Comparison of ENCODE assay signal across 9 cellular contexts in genomic region chr6:1336246-1336843, GRCh38. TPM values are rescaled to one million over a fixed set of nuclear protein-coding genes. Genes with fewer than 3 reads are reported as not detected.
DNase-seq lines count a peak whose midpoint lies in the region; ATAC-seq and TF ChIP-seq lines count a peak whose summit lies in the region.
"Had no signal": no experiment of that assay in that cellular context is flagged by ENCODE, and none has a peak within 500 bp of the region (broad histone marks: within the 10 kb centered on the region; RNA-seq: fewer than 3 reads in every experiment).

No MANE protein-coding gene starts in this region.

- WGBS in right lobe of liver (ENCODE audit: insufficient coverage, low coverage, low lambda C conversion rate, missing lambda C conversion rate), result 76% methylated on average over 5 of the region's 5 CpGs

- H3K4me3 Mint-ChIP-seq in brain (no peak overlapping the region), glutamatergic neuron (ENCODE audit: unreplicated experiment) (no peak overlapping the region)

- H3K36me3 ChIP-seq in right lobe of liver, result no peaks in the 10 kb centered on the region

- intact Hi-C loops in right lobe of liver (cut with DNase I), result no loop called here

- peak; percentile 24 to 47 for TF ChIP-seq CTCF in brain (conservative IDR thresholded peaks at IDR 0.05)
- peak; percentile 37 to 80 (median 56) for TF ChIP-seq CTCF in right lobe of liver (IDR thresholded peaks at IDR 0.05)
- TF ChIP-seq CTCF in glutamatergic neuron (IDR thresholded peaks at IDR 0.05; ENCODE audit: partially characterized antibody, unreplicated experiment), result no peak

- peak; percentile 75 to 92 (median 86) for ATAC-seq in right lobe of liver
- no peak for ATAC-seq in HG03442 (IDR thresholded peaks at IDR 0.05; ENCODE audit: unreplicated experiment)

- H3K9me3 Mint-ChIP-seq in brain, result peaks cover 0 to 3% (median under 1%) of the 10 kb centered on the region in 5 experiments
- H3K9me3 Mint-ChIP-seq in glutamatergic neuron (ENCODE audit: unreplicated experiment), result no peaks in the 10 kb centered on the region

- H3K4me1 Mint-ChIP-seq in brain, result peaks cover 7% of the 10 kb centered on the region
- H3K4me1 Mint-ChIP-seq in glutamatergic neuron (ENCODE audit: low read depth, unreplicated experiment), result no peaks in the 10 kb centered on the region

- H3K27me3 Mint-ChIP-seq in brain, result peaks cover 15% of the 10 kb centered on the region
- peaks cover 3% of the 10 kb centered on the region for H3K27me3 Mint-ChIP-seq in glutamatergic neuron (ENCODE audit: unreplicated experiment)

- H3K4me3 ChIP-seq in right lobe of liver, result no peak overlapping the region

- DNase-seq in AML-193 (lab: John Stamatoyannopoulos, UW) (peak; percentile 26 to 28), HT-29 (ENCODE audit: low spot score) (peak; percentile 96), right lobe of liver (peak in 2 of 3 donors; percentile 48 to 74), glutamatergic neuron (no peak), NCI-H2196 treated with DMSO at 0.1 percent for 48 hours (lab: John Stamatoyannopoulos, UW; ENCODE audit: unreplicated experiment) (no peak), T1000 (lab: John Stamatoyannopoulos, UW) (no peak)
- DNase-seq: NCI-H1092 treated with DMSO at 0.1 percent for 48 hours had no signal

- no peaks in the 10 kb centered on the region for H3K9me3 ChIP-seq in right lobe of liver

- H3K27ac Mint-ChIP-seq in brain (peak overlapping the region in 1 of 5 experiments; percentile 18), glutamatergic neuron (ENCODE audit: unreplicated experiment) (no peak overlapping the region)

- no peaks in the 10 kb centered on the region for H3K36me3 Mint-ChIP-seq in brain
- H3K36me3 Mint-ChIP-seq in glutamatergic neuron (ENCODE audit: unreplicated experiment), result no peaks in the 10 kb centered on the region

- no peaks in the 10 kb centered on the region for H3K27me3 ChIP-seq in right lobe of liver

- H3K4me1 ChIP-seq in right lobe of liver, result peaks cover 0 to 16% (median 7%) of the 10 kb centered on the region in 4 donors

- no peak for TF ChIP-seq POLR2A in right lobe of liver (IDR thresholded peaks at IDR 0.05)

- H3K27ac ChIP-seq in right lobe of liver, result peak overlapping the region in 2 of 3 donors; percentile 49 to 76

RNA-seq across cellular contexts. Expression of gene FOXQ1, which starts 24.4 kb away (rescaled TPM):
- 108 and 112 TPM in 2 replicates for total RNA-seq in HT-29 (2014; rRNA removed; shearing (Covaris generic))
- 0.98 TPM for polyA plus RNA-seq in brain (ENCODE audit: insufficient read depth, low read depth, low replicate concordance)
- 1 to 10 TPM in 1 of 6 experiments, under 1 TPM in 5; 0.12 to 4.0 (median 0.23) TPM for total RNA-seq in right lobe of liver
- 1.9 TPM for total RNA-seq in glutamatergic neuron (ENCODE audit: unreplicated experiment)

RNA-seq across cellular contexts. Expression of gene FOXF2, which starts 53.0 kb away (rescaled TPM):
- not detected in 2 replicates for total RNA-seq in HT-29 (2014; rRNA removed; shearing (Covaris generic))
- polyA plus RNA-seq in brain (ENCODE audit: insufficient read depth, low read depth, low replicate concordance), result 2.6 TPM
- total RNA-seq in right lobe of liver (under 1 TPM in 2 of 6 experiments, not detected in 4; 0.11 to 0.19 TPM), glutamatergic neuron (ENCODE audit: unreplicated experiment) (0.71 TPM)

Comparison
In these comparisons a context has a peak if more than half of its experiments do, and no peak if none do; other contexts are left out.
1. DNase-seq: peak in AML-193 (2 of 2), HT-29 (single experiment) and right lobe of liver (2 of 3); none in glutamatergic neuron (single experiment), NCI-H2196 treated with DMSO at 0.1 percent for 48 hours (single experiment) and T1000 (single experiment).
2. RNA of gene FOXQ1, which starts 24.4 kb away (total RNA-seq): 108 to 112 TPM in HT-29; 1.9 TPM in glutamatergic neuron (single experiment) and 0.12 to 4.0 TPM in right lobe of liver; every median in the first group is over 10 times any median in the second.